In genomic region chr7:98240961-98241673, GRCh38 we compare ENCODE assay signal across 1 cellular context.
TF ChIP-seq lines count a peak whose summit lies in the region.

No MANE protein-coding gene starts in this region.

TF ChIP-seq in GM12878, 131 proteins besides CTCF, POLR2A, EP300 and RAD21:
- TF ChIP-seq SMC3 (IDR thresholded peaks at IDR 0.05; ENCODE audit: borderline replicate concordance, low read length): peak; percentile 82
- no peak for TF ChIP-seq ZNF207 (IDR thresholded peaks at IDR 0.05; ENCODE audit: borderline replicate concordance)
- 0 out of 2 replicates have a peak, but pooled peaks have one; percentile 20 for TF ChIP-seq YY1 (IDR thresholded peaks at IDR 0.05; ENCODE audit: low read depth, low read length)
